ENCODE assay signal across 1 cellular context in the genomic region with DNA sequence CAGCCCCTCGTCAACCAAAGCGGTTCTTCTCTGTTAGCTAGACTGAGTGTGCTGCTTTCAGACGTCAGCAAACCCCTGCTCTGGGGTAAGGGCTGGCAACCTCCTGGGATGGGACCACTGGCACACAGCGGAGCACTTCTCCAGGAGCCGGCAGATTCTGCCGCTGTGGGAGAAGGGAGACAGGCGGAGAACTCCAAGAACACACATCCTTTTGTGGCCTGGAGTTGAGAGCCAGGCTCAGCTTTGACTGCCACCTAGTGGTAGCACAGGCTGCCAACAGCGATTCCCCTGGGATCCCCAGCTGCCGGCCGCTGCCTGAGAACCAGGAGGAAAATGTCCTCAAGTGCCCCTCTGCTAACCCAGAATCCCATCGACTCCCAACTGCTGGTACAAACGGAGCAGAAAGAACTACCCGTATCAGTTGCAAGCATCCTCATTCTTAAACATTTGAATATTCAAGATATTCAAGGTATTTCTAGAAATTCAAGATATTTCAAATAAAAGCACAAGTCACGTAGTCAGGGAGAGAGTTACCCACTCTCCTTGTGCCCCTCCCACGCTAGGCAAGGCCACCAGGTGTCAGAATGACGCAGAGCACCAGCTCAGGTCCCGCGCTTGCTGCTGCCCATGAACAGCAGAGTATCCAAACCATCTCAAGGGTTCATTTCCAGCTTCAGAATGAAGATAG.
TF ChIP-seq lines count a peak whose summit lies in the region.

No MANE protein-coding gene starts in this region.

TF ChIP-seq in HEK293, 187 proteins besides CTCF, POLR2A, EP300 and RAD21 (continued from another document and continues in another):
- TF ChIP-seq REST (tag by site-specific recombination; IDR thresholded peaks at IDR 0.05): no peak
- no peak for TF ChIP-seq ZNF596 (tag by site-specific recombination; IDR thresholded peaks at IDR 0.05)
- TF ChIP-seq, protein P1, sequence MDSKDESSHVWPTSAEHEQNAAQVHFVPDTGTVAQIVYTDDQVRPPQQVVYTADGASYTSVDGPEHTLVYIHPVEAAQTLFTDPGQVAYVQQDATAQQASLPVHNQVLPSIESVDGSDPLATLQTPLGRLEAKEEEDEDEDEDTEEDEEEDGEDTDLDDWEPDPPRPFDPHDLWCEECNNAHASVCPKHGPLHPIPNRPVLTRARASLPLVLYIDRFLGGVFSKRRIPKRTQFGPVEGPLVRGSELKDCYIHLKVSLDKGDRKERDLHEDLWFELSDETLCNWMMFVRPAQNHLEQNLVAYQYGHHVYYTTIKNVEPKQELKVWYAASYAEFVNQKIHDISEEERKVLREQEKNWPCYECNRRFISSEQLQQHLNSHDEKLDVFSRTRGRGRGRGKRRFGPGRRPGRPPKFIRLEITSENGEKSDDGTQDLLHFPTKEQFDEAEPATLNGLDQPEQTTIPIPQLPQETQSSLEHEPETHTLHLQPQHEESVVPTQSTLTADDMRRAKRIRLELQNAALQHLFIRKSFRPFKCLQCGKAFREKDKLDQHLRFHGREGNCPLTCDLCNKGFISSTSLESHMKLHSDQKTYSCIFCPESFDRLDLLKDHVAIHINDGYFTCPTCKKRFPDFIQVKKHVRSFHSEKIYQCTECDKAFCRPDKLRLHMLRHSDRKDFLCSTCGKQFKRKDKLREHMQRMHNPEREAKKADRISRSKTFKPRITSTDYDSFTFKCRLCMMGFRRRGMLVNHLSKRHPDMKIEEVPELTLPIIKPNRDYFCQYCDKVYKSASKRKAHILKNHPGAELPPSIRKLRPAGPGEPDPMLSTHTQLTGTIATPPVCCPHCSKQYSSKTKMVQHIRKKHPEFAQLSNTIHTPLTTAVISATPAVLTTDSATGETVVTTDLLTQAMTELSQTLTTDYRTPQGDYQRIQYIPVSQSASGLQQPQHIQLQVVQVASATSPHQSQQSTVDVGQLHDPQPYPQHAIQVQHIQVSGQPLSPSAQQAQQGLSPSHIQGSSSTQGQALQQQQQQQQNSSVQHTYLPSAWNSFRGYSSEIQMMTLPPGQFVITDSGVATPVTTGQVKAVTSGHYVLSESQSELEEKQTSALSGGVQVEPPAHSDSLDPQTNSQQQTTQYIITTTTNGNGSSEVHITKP (tag by site-specific recombination; IDR thresholded peaks at IDR 0.05): no peak
- no peak for TF ChIP-seq ZNF792 (tag by site-specific recombination; IDR thresholded peaks at IDR 0.05)
- no peak for TF ChIP-seq ZNF114 (tag by site-specific recombination; IDR thresholded peaks at IDR 0.05)
- TF ChIP-seq HOXA7 (CRISPR knock-in tag; IDR thresholded peaks at IDR 0.05; ENCODE audit: borderline replicate concordance): no peak
- TF ChIP-seq KLF9 (tag by site-specific recombination; IDR thresholded peaks at IDR 0.05; ENCODE audit: low read depth): no peak
- no peak for TF ChIP-seq GLI2 (tag by site-specific recombination; IDR thresholded peaks at IDR 0.05; ENCODE audit: borderline replicate concordance, low read depth)
- TF ChIP-seq ZFP41 (tag by site-specific recombination; IDR thresholded peaks at IDR 0.05; ENCODE audit: borderline replicate concordance): no peak
- TF ChIP-seq ZNF341 (tag by site-specific recombination; IDR thresholded peaks at IDR 0.05; ENCODE audit: low read depth): no peak
- TF ChIP-seq ZNF660 (tag by site-specific recombination; IDR thresholded peaks at IDR 0.05): 0 out of 2 replicates have a peak, but pooled peaks have one; percentile 44
- TF ChIP-seq ZNF560 (tag by site-specific recombination; IDR thresholded peaks at IDR 0.05; ENCODE audit: borderline replicate concordance): no peak
- TF ChIP-seq ZNF843 (tag by site-specific recombination; IDR thresholded peaks at IDR 0.05): no peak
- no peak for TF ChIP-seq ZNF785 (tag by site-specific recombination; IDR thresholded peaks at IDR 0.05)
- no peak for TF ChIP-seq ZBTB8A (tag by site-specific recombination; IDR thresholded peaks at IDR 0.05)
- TF ChIP-seq ZNF521 (tag by site-specific recombination; IDR thresholded peaks at IDR 0.05): no peak
- TF ChIP-seq IKZF3 (tag by site-specific recombination; IDR thresholded peaks at IDR 0.05): peak; percentile 75
- TF ChIP-seq, protein P2, sequence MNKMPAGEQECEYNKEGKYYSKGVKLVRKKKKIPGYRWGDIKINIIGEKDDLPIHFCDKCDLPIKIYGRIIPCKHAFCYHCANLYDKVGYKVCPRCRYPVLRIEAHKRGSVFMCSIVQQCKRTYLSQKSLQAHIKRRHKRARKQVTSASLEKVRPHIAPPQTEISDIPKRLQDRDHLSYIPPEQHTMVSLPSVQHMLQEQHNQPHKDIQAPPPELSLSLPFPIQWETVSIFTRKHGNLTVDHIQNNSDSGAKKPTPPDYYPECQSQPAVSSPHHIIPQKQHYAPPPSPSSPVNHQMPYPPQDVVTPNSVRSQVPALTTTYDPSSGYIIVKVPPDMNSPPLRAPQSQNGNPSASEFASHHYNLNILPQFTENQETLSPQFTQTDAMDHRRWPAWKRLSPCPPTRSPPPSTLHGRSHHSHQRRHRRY (tag by site-specific recombination; IDR thresholded peaks at IDR 0.05): no peak
- TF ChIP-seq ZSCAN30 (tag by site-specific recombination; IDR thresholded peaks at IDR 0.05): 0 out of 2 replicates have a peak, but pooled peaks have one; percentile 22
- no peak for TF ChIP-seq ZNF175 (tag by site-specific recombination; IDR thresholded peaks at IDR 0.05)
- no peak for TF ChIP-seq HOXD13 (CRISPR knock-in tag; IDR thresholded peaks at IDR 0.05; ENCODE audit: borderline replicate concordance)
- no peak for TF ChIP-seq ZNF366 (tag by site-specific recombination; conservative IDR thresholded peaks at IDR 0.05)
- TF ChIP-seq ZNF664 (tag by site-specific recombination; IDR thresholded peaks at IDR 0.05): no peak
- TF ChIP-seq ZNF335 (tag by site-specific recombination; conservative IDR thresholded peaks at IDR 0.05): 0 out of 2 replicates have a peak, but pooled peaks have one; percentile 29
- TF ChIP-seq ZNF133 (tag by site-specific recombination; IDR thresholded peaks at IDR 0.05): no peak
- no peak for TF ChIP-seq ZIC2 (tag by site-specific recombination; IDR thresholded peaks at IDR 0.05)
- TF ChIP-seq ZNF654 (tag by site-specific recombination; IDR thresholded peaks at IDR 0.05; ENCODE audit: low read depth): peak; percentile 77
- no peak for TF ChIP-seq PATZ1 (tag by site-specific recombination; IDR thresholded peaks at IDR 0.05)
- no peak; the same call in none of the 2 replicates for TF ChIP-seq ZNF629 (tag by site-specific recombination; IDR thresholded peaks at IDR 0.05)
- no peak for TF ChIP-seq ZNF558 (tag by site-specific recombination; IDR thresholded peaks at IDR 0.05)
- 0 out of 2 replicates have a peak, but pooled peaks have one; percentile 31 for TF ChIP-seq ZBTB44 (tag by site-specific recombination; IDR thresholded peaks at IDR 0.05)
- no peak for TF ChIP-seq ZNF132 (tag by site-specific recombination; IDR thresholded peaks at IDR 0.05; ENCODE audit: borderline replicate concordance)
- TF ChIP-seq, protein P3, sequence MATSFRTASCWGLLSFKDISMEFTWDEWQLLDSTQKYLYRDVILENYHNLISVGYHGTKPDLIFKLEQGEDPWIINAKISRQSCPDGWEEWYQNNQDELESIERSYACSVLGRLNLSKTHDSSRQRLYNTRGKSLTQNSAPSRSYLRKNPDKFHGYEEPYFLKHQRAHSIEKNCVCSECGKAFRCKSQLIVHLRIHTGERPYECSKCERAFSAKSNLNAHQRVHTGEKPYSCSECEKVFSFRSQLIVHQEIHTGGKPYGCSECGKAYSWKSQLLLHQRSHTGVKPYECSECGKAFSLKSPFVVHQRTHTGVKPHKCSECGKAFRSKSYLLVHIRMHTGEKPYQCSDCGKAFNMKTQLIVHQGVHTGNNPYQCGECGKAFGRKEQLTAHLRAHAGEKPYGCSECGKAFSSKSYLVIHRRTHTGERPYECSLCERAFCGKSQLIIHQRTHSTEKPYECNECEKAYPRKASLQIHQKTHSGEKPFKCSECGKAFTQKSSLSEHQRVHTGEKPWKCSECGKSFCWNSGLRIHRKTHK (tag by site-specific recombination; IDR thresholded peaks at IDR 0.05): no peak
- TF ChIP-seq ZSCAN4 (tag by site-specific recombination; IDR thresholded peaks at IDR 0.05): no peak
- no peak for TF ChIP-seq ZNF221 (tag by site-specific recombination; IDR thresholded peaks at IDR 0.05; ENCODE audit: borderline replicate concordance)
- TF ChIP-seq, protein P4, sequence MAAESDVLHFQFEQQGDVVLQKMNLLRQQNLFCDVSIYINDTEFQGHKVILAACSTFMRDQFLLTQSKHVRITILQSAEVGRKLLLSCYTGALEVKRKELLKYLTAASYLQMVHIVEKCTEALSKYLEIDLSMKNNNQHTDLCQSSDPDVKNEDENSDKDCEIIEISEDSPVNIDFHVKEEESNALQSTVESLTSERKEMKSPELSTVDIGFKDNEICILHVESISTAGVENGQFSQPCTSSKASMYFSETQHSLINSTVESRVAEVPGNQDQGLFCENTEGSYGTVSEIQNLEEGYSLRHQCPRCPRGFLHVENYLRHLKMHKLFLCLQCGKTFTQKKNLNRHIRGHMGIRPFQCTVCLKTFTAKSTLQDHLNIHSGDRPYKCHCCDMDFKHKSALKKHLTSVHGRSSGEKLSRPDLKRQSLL (tag by site-specific recombination; IDR thresholded peaks at IDR 0.05): no peak
- TF ChIP-seq MEIS1 (CRISPR knock-in tag; IDR thresholded peaks at IDR 0.05; ENCODE audit: borderline replicate concordance): no peak
- TF ChIP-seq, protein P5, sequence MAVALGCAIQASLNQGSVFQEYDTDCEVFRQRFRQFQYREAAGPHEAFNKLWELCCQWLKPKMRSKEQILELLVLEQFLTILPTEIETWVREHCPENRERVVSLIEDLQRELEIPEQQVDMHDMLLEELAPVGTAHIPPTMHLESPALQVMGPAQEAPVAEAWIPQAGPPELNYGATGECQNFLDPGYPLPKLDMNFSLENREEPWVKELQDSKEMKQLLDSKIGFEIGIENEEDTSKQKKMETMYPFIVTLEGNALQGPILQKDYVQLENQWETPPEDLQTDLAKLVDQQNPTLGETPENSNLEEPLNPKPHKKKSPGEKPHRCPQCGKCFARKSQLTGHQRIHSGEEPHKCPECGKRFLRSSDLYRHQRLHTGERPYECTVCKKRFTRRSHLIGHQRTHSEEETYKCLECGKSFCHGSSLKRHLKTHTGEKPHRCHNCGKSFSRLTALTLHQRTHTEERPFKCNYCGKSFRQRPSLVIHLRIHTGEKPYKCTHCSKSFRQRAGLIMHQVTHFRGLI (tag by site-specific recombination; IDR thresholded peaks at IDR 0.05): no peak
